ENCODE assay signal across 8 cellular contexts in the genomic region with DNA sequence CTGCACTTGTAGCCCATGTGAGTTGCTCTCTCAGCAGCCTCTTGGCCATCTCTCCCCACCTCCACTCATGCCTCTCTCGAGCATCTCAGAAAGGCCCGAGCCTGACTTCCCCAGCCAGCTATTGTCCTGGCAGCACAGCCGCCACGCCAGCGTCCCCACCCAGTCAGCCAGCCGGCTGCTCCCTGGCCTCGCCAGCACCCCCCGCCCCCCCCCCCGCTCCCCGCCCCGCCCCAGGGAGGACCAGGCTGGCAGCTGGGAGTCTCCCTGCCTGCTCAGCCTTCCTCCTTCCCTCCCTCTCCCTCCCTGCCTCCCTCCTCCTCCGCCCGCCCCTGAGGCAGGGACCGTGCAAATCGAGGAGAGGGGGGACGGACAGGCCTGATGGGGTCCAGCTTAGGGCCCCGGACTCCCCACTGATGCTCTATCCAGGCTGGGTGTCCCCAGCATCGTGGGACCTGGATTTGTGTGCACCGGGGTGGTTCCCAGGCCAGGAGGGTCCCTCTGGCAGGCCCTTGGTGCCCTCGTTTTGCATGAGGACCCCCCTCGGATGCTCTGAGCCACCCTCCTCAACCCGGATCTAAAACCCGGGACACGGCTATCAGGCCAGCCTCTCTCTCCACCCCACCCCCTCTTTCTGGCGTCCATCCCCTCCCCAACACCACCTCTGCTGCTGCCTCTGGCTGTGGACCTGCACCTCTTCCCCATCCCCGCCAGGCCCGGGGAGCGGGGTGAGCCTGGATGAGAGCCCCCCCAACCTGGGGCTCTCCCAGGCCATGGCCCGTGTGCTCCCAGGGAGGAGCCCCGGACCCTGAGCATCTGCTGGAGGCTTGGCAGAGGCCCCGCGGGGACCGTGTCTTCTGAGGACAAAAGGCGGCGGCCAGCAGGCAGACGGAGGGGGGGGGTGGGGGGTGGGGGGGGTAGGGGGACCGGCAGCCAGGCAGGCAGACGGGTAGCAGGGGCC. TPM values are rescaled to one million over a fixed set of nuclear protein-coding genes. Genes with fewer than 3 reads are reported as not detected.
DNase-seq lines count a peak whose midpoint lies in the region; ATAC-seq and TF ChIP-seq lines count a peak whose summit lies in the region.

A gene with protein sequence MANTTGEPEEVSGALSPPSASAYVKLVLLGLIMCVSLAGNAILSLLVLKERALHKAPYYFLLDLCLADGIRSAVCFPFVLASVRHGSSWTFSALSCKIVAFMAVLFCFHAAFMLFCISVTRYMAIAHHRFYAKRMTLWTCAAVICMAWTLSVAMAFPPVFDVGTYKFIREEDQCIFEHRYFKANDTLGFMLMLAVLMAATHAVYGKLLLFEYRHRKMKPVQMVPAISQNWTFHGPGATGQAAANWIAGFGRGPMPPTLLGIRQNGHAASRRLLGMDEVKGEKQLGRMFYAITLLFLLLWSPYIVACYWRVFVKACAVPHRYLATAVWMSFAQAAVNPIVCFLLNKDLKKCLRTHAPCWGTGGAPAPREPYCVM (plus strand): TSS at position 621 of the 958 bp plus-strand sequence. CDS start 27,833 bp downstream, outside the sequence.

- DNase-seq in COR-L47 (lab: John Stamatoyannopoulos, UW) (peak; percentile 42), NCI-H2171 treated with DMSO at 0.1 percent for 48 hours (lab: John Stamatoyannopoulos, UW) (peak; percentile 60), caudate nucleus (lab: John Stamatoyannopoulos, UW) (peak; percentile 8 to 89 (median 65)), kidney epithelial cell (ENCODE audit: low read depth) (no peak)
- DNase-seq in stimulated activated CD8-positive, alpha-beta memory T cell treated with anti-CD3 and anti-CD28 coated beads, Interleukin-4, amount 100 ng/mL, for 48 hours: no peak
- DNase-seq in stimulated activated CD4-positive, alpha-beta T cell treated with anti-CD3 and anti-CD28 coated beads, Interleukin-1b, Interleukin-23, amount 100 ng/mL, for 48 hours: no peak

- peak within 1 kb of the TSS; percentile 72 for H3K27ac ChIP-seq in caudate nucleus (ENCODE audit: low read depth, low read length)

- no peaks in the 10 kb centered on the region for H3K27me3 Mint-ChIP-seq in stimulated activated naive CD8-positive, alpha-beta T cell treated with anti-CD3 and anti-CD28 coated beads, Interleukin-15, Interleukin-2, amounts not matched to agents 100 ng/mL and 50 ng/mL, for 24 hours

- peak within 1 kb of the TSS; percentile 41 for H3K4me3 Mint-ChIP-seq in stimulated activated naive CD8-positive, alpha-beta T cell treated with anti-CD3 and anti-CD28 coated beads, Interleukin-15, Interleukin-2, amounts not matched to agents 100 ng/mL and 50 ng/mL, for 24 hours

- no peaks in the 10 kb centered on the region for H3K36me3 ChIP-seq in kidney epithelial cell (ENCODE audit: control insufficient read depth, insufficient read depth, low read length)

- no peak for ATAC-seq in HG03039 (IDR thresholded peaks at IDR 0.05; ENCODE audit: unreplicated experiment)

- no peak within 1 kb of the TSS for H3K27ac Mint-ChIP-seq in stimulated activated naive CD8-positive, alpha-beta T cell treated with anti-CD3 and anti-CD28 coated beads, Interleukin-15, Interleukin-2, amounts not matched to agents 100 ng/mL and 50 ng/mL, for 24 hours

- no peak for TF ChIP-seq CTCF in kidney epithelial cell (IDR thresholded peaks at IDR 0.05; ENCODE audit: insufficient read depth, low read length, poor library complexity, severe bottlenecking)

- no peaks in the 10 kb centered on the region for H3K27me3 ChIP-seq in kidney epithelial cell (ENCODE audit: control insufficient read depth, insufficient read depth, low read length)

- H3K4me1 Mint-ChIP-seq in stimulated activated naive CD8-positive, alpha-beta T cell treated with anti-CD3 and anti-CD28 coated beads, Interleukin-15, Interleukin-2, amounts not matched to agents 100 ng/mL and 50 ng/mL, for 24 hours (ENCODE audit: low read depth): no peaks in the 10 kb centered on the region

- H3K4me3 ChIP-seq in kidney epithelial cell (ENCODE audit: low read depth, low read length): peak within 1 kb of the TSS; percentile 59

- H3K36me3 Mint-ChIP-seq in stimulated activated naive CD8-positive, alpha-beta T cell treated with anti-CD3 and anti-CD28 coated beads, Interleukin-15, Interleukin-2, amounts not matched to agents 100 ng/mL and 50 ng/mL, for 24 hours (ENCODE audit: low read depth): no peaks in the 10 kb centered on the region

- no peaks in the 10 kb centered on the region for H3K9me3 Mint-ChIP-seq in stimulated activated naive CD8-positive, alpha-beta T cell treated with anti-CD3 and anti-CD28 coated beads, Interleukin-15, Interleukin-2, amounts not matched to agents 100 ng/mL and 50 ng/mL, for 24 hours

RNA-seq across cellular contexts. Expression of the gene that starts here (rescaled TPM):
- 4.8 and 6.4 TPM in 2 replicates for total RNA-seq in kidney epithelial cell

Comparison
In these comparisons a context has a peak if more than half of its experiments do, and no peak if none do; other contexts are left out.
1. DNase-seq: peak in COR-L47 (single experiment), NCI-H2171 treated with DMSO at 0.1 percent for 48 hours (single experiment) and caudate nucleus (61 of 61); none in kidney epithelial cell (single experiment), stimulated activated CD8-positive, alpha-beta memory T cell treated with anti-CD3 and anti-CD28 coated beads, Interleukin-4, amount 100 ng/mL, for 48 hours (single experiment) and stimulated activated CD4-positive, alpha-beta T cell treated with anti-CD3 and anti-CD28 coated beads, Interleukin-1b, Interleukin-23, amount 100 ng/mL, for 48 hours (single experiment).